ENCODE assay signal across 8 cellular contexts in the genomic region with DNA sequence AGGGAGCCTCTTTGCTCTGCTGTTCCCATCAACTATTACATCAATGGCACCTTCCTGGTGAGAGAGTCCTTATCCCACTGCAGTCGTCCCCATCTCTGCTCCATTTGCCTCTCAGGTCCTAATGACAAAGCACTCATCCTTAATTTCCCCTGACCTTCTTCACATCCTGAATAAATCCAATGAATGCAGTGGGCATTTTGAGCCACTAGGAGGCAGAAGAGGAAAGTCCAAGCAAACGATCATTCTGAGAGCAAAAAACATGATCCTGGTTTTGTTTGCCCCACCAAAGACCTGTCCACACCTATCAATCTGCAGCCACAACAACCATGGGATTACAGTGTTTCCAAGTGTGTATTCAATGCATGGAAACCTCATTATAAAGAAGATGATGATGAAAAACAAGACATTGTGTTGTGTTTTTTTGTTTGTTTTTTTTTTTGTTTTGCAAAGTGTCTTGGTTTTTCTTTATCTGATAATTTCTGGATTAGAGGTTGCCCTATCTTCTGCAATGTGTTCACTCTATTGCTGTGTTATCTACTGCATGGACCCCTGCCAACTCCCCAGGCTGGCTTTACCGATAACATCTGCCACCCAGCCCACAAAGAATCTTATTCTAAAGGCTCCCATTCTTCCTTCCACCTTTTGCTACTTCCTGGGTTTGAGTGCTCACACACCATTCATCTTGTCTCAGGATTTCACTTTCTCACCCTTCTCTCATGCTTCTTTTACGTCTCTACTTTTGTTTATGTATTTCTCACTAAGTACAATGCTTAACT.
A peak's percentile ranks its signal among the peaks of the same experiment; 100 is the strongest.
DNase-seq lines count a peak whose midpoint lies in the region; ATAC-seq and TF ChIP-seq lines count a peak whose summit lies in the region.

No MANE protein-coding gene starts in this region.

- H3K36me3 ChIP-seq in smooth muscle cell (ENCODE audit: low read depth) = no peaks in the 10 kb centered on the region

- no peaks in the 10 kb centered on the region for H3K79me2 ChIP-seq in smooth muscle cell (ENCODE audit: low read depth)

- H3K4me3 ChIP-seq in HL-60 (replicated peaks; ENCODE audit: insufficient read depth, low read length) = no peak overlapping the region
- H3K4me3 ChIP-seq in fibroblast of villous mesenchyme (ENCODE audit: low read depth, low read length) = no peak overlapping the region
- no peak overlapping the region for H3K4me3 ChIP-seq in smooth muscle cell

- peaks cover 6% of the 10 kb centered on the region for H3K9me3 ChIP-seq in smooth muscle cell (replicated peaks; ENCODE audit: low read depth)

- DNase-seq in AG08396 (ENCODE audit: low spot score) = peak; percentile 3
- DNase-seq in GM10266 (ENCODE audit: extremely low spot score) = peak; percentile 5
- peak in 1 of 2 experiments; percentile 16 for DNase-seq in HL-60 (ENCODE audit: low read depth in 1 of 2, low spot score in 1 of 2)
- peak; percentile 13 for DNase-seq in RPMI7951 (ENCODE audit: low read depth)
- peak; percentile 34 for DNase-seq in fibroblast of villous mesenchyme (ENCODE audit: low read depth)
- DNase-seq in smooth muscle cell (lab: John Stamatoyannopoulos, UW; ENCODE audit: unreplicated experiment) = no peak

- no peaks in the 10 kb centered on the region for H3K4me1 ChIP-seq in smooth muscle cell (ENCODE audit: low read depth)

- H3F3A ChIP-seq in smooth muscle cell (ENCODE audit: low read depth) = no peaks in the 10 kb centered on the region

- 22% methylated on average over 4 of the region's 4 CpGs for WGBS in smooth muscle cell (ENCODE audit: low lambda C conversion rate)

- H3K4me2 ChIP-seq in smooth muscle cell = no peak overlapping the region

- no peak overlapping the region for H3K9ac ChIP-seq in smooth muscle cell (ENCODE audit: low read depth)

- H2AFZ ChIP-seq in smooth muscle cell (ENCODE audit: low read depth) = no peak overlapping the region

- H3K27me3 ChIP-seq in HL-60 (ENCODE audit: insufficient read depth, poor library complexity, severe bottlenecking) = no peaks in the 10 kb centered on the region
- H3K27me3 ChIP-seq in smooth muscle cell (ENCODE audit: low read depth) = no peaks in the 10 kb centered on the region

- H3K27ac ChIP-seq in HL-60 (replicated peaks) = no peak overlapping the region
- H3K27ac ChIP-seq in smooth muscle cell (ENCODE audit: low read depth) = no peak overlapping the region

- no peaks in the 10 kb centered on the region for H4K20me1 ChIP-seq in smooth muscle cell (ENCODE audit: low read depth)

- ATAC-seq in HG03139 (IDR thresholded peaks at IDR 0.05; ENCODE audit: unreplicated experiment) (no peak), HG02759 (IDR thresholded peaks at IDR 0.05; ENCODE audit: unreplicated experiment) (no peak)

- TF ChIP-seq CTCF in GM10266 (IDR thresholded peaks at IDR 0.05; ENCODE audit: control insufficient read depth, insufficient read depth, low read depth, missing control alignments) = peak; percentile 77
- peak; percentile 55 for TF ChIP-seq CTCF in HL-60 (IDR thresholded peaks at IDR 0.05; ENCODE audit: insufficient read depth, low read length)
- TF ChIP-seq CTCF in fibroblast of villous mesenchyme (IDR thresholded peaks at IDR 0.05; ENCODE audit: insufficient read depth, low read depth, low read length) = peak; percentile 60
- peak; percentile 58 for TF ChIP-seq CTCF in smooth muscle cell (IDR thresholded peaks at IDR 0.05; ENCODE audit: borderline replicate concordance, insufficient read depth, poor library complexity, severe bottlenecking)
